8 cellular contexts compared by ENCODE assay signal in genomic region chr12:11761869-11762567, GRCh38.
A peak's percentile ranks its signal among the peaks of the same experiment; 100 is the strongest.
DNase-seq lines count a peak whose midpoint lies in the region; ATAC-seq and TF ChIP-seq lines count a peak whose summit lies in the region.

No MANE protein-coding gene starts in this region.

- intact Hi-C loops in lower lobe of right lung (cut with DNase I): no loop called here

- H3K9me3 ChIP-seq in lower lobe of right lung: no peaks in the 10 kb centered on the region

- TF ChIP-seq CTCF in GM13976 (IDR thresholded peaks at IDR 0.05; ENCODE audit: borderline replicate concordance, control extremely low read depth, extremely low read depth, insufficient read depth, missing control alignments): no peak
- no peak for TF ChIP-seq CTCF in lower lobe of right lung (IDR thresholded peaks at IDR 0.05)

- ATAC-seq in GM21360 (IDR thresholded peaks at IDR 0.05; ENCODE audit: unreplicated experiment): peak; percentile 43
- ATAC-seq in HG03342 (IDR thresholded peaks at IDR 0.05; ENCODE audit: unreplicated experiment): peak; percentile 52
- no peak for ATAC-seq in lower lobe of right lung

- peak; percentile 40 for DNase-seq in GM13976 (ENCODE audit: low spot score)
- DNase-seq in lower lobe of right lung: no peak
- DNase-seq in EL: no peak
- DNase-seq in GOT3 (lab: John Stamatoyannopoulos, UW): no peak
- DNase-seq in activated effector memory CD4-positive, alpha-beta T cell treated with anti-CD3 and anti-CD28 coated beads, Interleukin-2, amount 50 U/mL, for 16 hours: no peak
- DNase-seq in AML-193 (lab: John Stamatoyannopoulos, UW): no peak

- peaks cover 4% of the 10 kb centered on the region for H3K36me3 ChIP-seq in lower lobe of right lung

- peaks cover 73% of the 10 kb centered on the region for H3K4me1 ChIP-seq in lower lobe of right lung

- peak overlapping the region; percentile 53 for H3K27ac ChIP-seq in lower lobe of right lung

- in situ Hi-C loops in GM13976 (cut with MboI; ENCODE audit: low sequenced_read_pairs, unreplicated experiment): no loop called here

- no peaks in the 10 kb centered on the region for H3K27me3 ChIP-seq in lower lobe of right lung (ENCODE audit: low read depth)

- no peak overlapping the region for H3K4me3 ChIP-seq in lower lobe of right lung

Comparison
In these comparisons a context has a peak if more than half of its experiments do, and no peak if none do; other contexts are left out.
1. ATAC-seq: peak in GM21360 (single experiment) and HG03342 (single experiment); none in lower lobe of right lung (0 of 2).